Comparison of ENCODE assay signal across 26 cellular contexts in the genomic region with DNA sequence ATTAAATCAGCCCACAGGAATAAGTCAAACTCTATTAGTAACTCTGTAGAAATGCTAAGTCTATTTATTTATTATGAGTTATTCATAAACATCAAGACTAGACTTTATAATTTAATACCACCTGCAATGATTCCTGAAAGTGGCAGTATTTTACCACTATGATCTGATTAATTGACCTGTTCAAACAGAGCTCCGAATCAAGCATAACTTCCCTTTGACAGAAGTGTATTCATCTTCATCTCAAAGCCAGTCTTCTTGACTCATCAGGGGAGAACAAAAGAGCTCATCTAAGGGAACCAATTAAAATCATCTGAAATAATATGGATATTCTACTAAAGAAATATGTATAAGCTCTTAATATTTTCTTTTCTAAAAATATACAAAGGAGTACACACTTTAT.
"Had no signal": no experiment of that assay in that cellular context is flagged by ENCODE, and none has a peak within 500 bp of the region (broad histone marks: within the 10 kb centered on the region; RNA-seq: fewer than 3 reads in every experiment).

No MANE protein-coding gene starts in this region.

- H3K4me1 ChIP-seq: esophagus squamous epithelium, gastroesophageal sphincter, heart left ventricle, left lung, lower lobe of right lung had no signal

- DNase-seq: dermis blood vessel endothelial cell; dorsolateral prefrontal cortex; effector CD4-positive, alpha-beta T cell; effector memory CD4-positive, alpha-beta T cell; erythroblast; esophagus squamous epithelium; foreskin fibroblast; heart left ventricle; hypothalamus; left cardiac atrium; left lung; left ventricle myocardium superior; lower lobe of right lung; mesendoderm; midbrain; naive thymus-derived CD4-positive, alpha-beta T cell had no signal

- H3K4me3 ChIP-seq: coronary artery, dorsolateral prefrontal cortex, esophagus squamous epithelium, gastroesophageal sphincter, heart left ventricle, hepatocyte, left lung, lower lobe of right lung had no signal

- H3K27ac ChIP-seq: coronary artery, dorsolateral prefrontal cortex, epithelial cell of prostate, esophagus squamous epithelium, gastroesophageal sphincter, heart left ventricle, hepatocyte, left lung, lower lobe of right lung had no signal

- H3K27me3 ChIP-seq: dorsolateral prefrontal cortex, esophagus squamous epithelium, gastroesophageal sphincter, heart left ventricle, hepatocyte, left lung had no signal

- FAIRE-seq: colon, endothelial cell of umbilical vein, frontal cortex, islet of Langerhans, keratinocyte had no signal

- H3K36me3 ChIP-seq: esophagus squamous epithelium, gastroesophageal sphincter, heart left ventricle, left lung, lower lobe of right lung had no signal

- ATAC-seq: esophagus mucosa; gastroesophageal sphincter; heart left ventricle; left cardiac atrium; left lung; left ventricle myocardium superior; lower lobe of right lung; naive thymus-derived CD4-positive, alpha-beta T cell had no signal
